In the genomic region with DNA sequence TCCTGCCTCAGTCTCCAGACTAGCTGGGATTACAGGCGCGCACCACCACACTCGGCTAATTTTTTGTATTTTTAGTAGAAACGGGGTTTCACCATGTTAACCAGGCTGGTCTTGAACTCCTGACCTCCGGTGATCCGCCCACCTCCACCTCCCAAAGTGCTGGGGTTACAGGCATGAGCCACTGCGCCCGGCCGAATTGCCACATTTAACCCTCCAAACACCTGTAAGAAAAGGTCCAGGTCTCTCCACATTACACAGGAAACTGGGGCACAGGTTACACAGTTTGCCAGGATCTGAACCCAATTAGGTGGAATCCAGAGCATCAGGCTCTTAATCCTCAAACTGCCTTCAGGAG, we compare ENCODE assay signal across 8 cellular contexts. TPM values are rescaled to one million over a fixed set of nuclear protein-coding genes. Genes with fewer than 3 reads are reported as not detected.
DNase-seq lines count a peak whose midpoint lies in the region; ATAC-seq and TF ChIP-seq lines count a peak whose summit lies in the region.
"Not testable (repeated sequence)": the region's sequence is repeated elsewhere in the genome, so short reads cannot be mapped to it uniquely, and the experiment has no call there.

No MANE protein-coding gene starts in this region.

- peak overlapping the region; percentile 66 for H3K9ac ChIP-seq in KMS-11

- peaks cover 37% of the 10 kb centered on the region for H3K4me1 Mint-ChIP-seq in activated T-helper 17 cell treated with anti-CD3 and anti-CD28 coated beads, Interleukin-2, amount 50 U/mL, for 72 hours
- H3K4me1 Mint-ChIP-seq in chondrocyte (ENCODE audit: low read depth) (peaks cover 56% of the 10 kb centered on the region), mesothelial cell of epicardium (peaks cover 36% of the 10 kb centered on the region)

- H2AFZ ChIP-seq in KMS-11 (ENCODE audit: low read depth), result peak overlapping the region; percentile 39; the same call in 1 of the 2 replicates

- DNase-seq in AG04450 (ENCODE audit: low read depth, low spot score); chondrocyte (ENCODE audit: low spot score); heart left ventricle; mesothelial cell of epicardium (ENCODE audit: low spot score in 2 of 2, unreplicated experiment in 2 of 2): not testable (repeated sequence)
- peak; percentile 45 for DNase-seq in posterior vena cava (ENCODE audit: low spot score)

- H3K9me3 Mint-ChIP-seq in activated T-helper 17 cell treated with anti-CD3 and anti-CD28 coated beads, Interleukin-2, amount 50 U/mL, for 72 hours; chondrocyte (ENCODE audit: low read depth); mesothelial cell of epicardium: not testable (repeated sequence)

- not testable (repeated sequence) for H3K9me3 ChIP-seq in AG04450 (ENCODE audit: control insufficient read depth, insufficient read depth, low read length); heart left ventricle

- POLR2A ChIA-PET in AG04450 (lab: Yijun Ruan, JAX), result interaction anchor here (0.6 kb wide), 1 partner anchor 411 kb away, joined by 4 read pairs; no protein-coding TSS in a partner anchor

- not testable (repeated sequence) for H3K27me3 ChIP-seq in AG04450 (ENCODE audit: control insufficient read depth, insufficient read depth, low read length); KMS-11 (ENCODE audit: insufficient read depth, low read depth); heart left ventricle

- peak overlapping the region; percentile 44 for H3K27ac Mint-ChIP-seq in activated T-helper 17 cell treated with anti-CD3 and anti-CD28 coated beads, Interleukin-2, amount 50 U/mL, for 72 hours
- peak overlapping the region; percentile 83 for H3K27ac Mint-ChIP-seq in chondrocyte (ENCODE audit: unreplicated experiment)
- H3K27ac Mint-ChIP-seq in mesothelial cell of epicardium, result peak overlapping the region; percentile 93

- TF ChIP-seq POLR2A in heart left ventricle (IDR thresholded peaks at IDR 0.05), result not testable (repeated sequence)

- H3K36me3 ChIP-seq in KMS-11 (ENCODE audit: insufficient read depth); heart left ventricle: not testable (repeated sequence)

- ATAC-seq in activated T-helper 17 cell treated with anti-CD3 and anti-CD28 coated beads, Interleukin-2, amount 50 U/mL, for 72 hours (replicated peaks); heart left ventricle: not testable (repeated sequence)

- 85 to 94% (median 90%) methylated on average over 9 of the region's 9 CpGs for WGBS in heart left ventricle, 4 donors

- peaks cover 12% of the 10 kb centered on the region for H3K36me3 Mint-ChIP-seq in activated T-helper 17 cell treated with anti-CD3 and anti-CD28 coated beads, Interleukin-2, amount 50 U/mL, for 72 hours (ENCODE audit: low read depth)
- H3K36me3 Mint-ChIP-seq in chondrocyte (ENCODE audit: low read depth); mesothelial cell of epicardium: not testable (repeated sequence)

- CTCF ChIA-PET in AG04450 (lab: Charles Lee), result not testable (repeated sequence)

- intact Hi-C loops in heart left ventricle (cut with DNase I), result loop anchor here in 1 of 10 donors (5.0 kb wide), 1 partner anchor 140 kb away; a partner anchor contains a TSS
- intact Hi-C loops in posterior vena cava (cut with DNase I), result not testable (repeated sequence)

- H3K27me3 Mint-ChIP-seq in activated T-helper 17 cell treated with anti-CD3 and anti-CD28 coated beads, Interleukin-2, amount 50 U/mL, for 72 hours; chondrocyte (ENCODE audit: low read depth); mesothelial cell of epicardium (ENCODE audit: low read depth): not testable (repeated sequence)

- not testable (repeated sequence) for H3K79me2 ChIP-seq in KMS-11 (ENCODE audit: insufficient read depth, low read depth)

- not testable (repeated sequence) for H4K20me1 ChIP-seq in KMS-11 (ENCODE audit: insufficient read depth)

- peak overlapping the region; percentile 97 for H3K4me2 ChIP-seq in KMS-11

- H3K4me3 ChIP-seq in AG04450 (ENCODE audit: low read depth, low read length); KMS-11 (IDR thresholded peaks at IDR 0.05; ENCODE audit: insufficient read depth, low read depth, low read length); heart left ventricle: not testable (repeated sequence)

- H3K4me3 Mint-ChIP-seq in activated T-helper 17 cell treated with anti-CD3 and anti-CD28 coated beads, Interleukin-2, amount 50 U/mL, for 72 hours, result peak overlapping the region; percentile 11
- not testable (repeated sequence) for H3K4me3 Mint-ChIP-seq in chondrocyte (ENCODE audit: unreplicated experiment); mesothelial cell of epicardium

- H3K4me1 ChIP-seq in KMS-11 (ENCODE audit: low read depth, poor library complexity, severe bottlenecking) (peaks cover 67% of the 10 kb centered on the region), heart left ventricle (peaks cover 6 to 85% (median 47%) of the 10 kb centered on the region in 12 donors)

- TF ChIP-seq CTCF in AG04450 (IDR thresholded peaks at IDR 0.05; ENCODE audit: low read depth, low read length); KMS-11 (conservative IDR thresholded peaks at IDR 0.05; ENCODE audit: low read depth, low read length); chondrocyte (IDR thresholded peaks at IDR 0.05); heart left ventricle (IDR thresholded peaks at IDR 0.05); mesothelial cell of epicardium (IDR thresholded peaks at IDR 0.05; ENCODE audit: unreplicated experiment): not testable (repeated sequence)

- H3K27ac ChIP-seq in AG04450 (ENCODE audit: low read depth, low read length) (peak overlapping the region; percentile 85), KMS-11 (peak overlapping the region; percentile 91), heart left ventricle (peak overlapping the region; percentile 28 to 98 (median 78)), temporal lobe (ENCODE audit: low read depth, low read length) (peak overlapping the region; percentile 80)

RNA-seq across cellular contexts. Expression of a gene that starts 4.1 kb away (rescaled TPM):
- polyA plus RNA-seq in AG04450 (2011; rRNA removed) (5.0 and 7.8 TPM in 2 replicates), heart left ventricle (10 to 100 TPM in 1 of 2 donors, 1 to 10 TPM in 1; 4.9 to 14.2 TPM)
- 18.2 and 20.5 TPM in 2 replicates for polyA minus RNA-seq in AG04450 (2011; rRNA and poly(A)+ RNA removed)
- total RNA-seq in activated T-helper 17 cell treated with anti-CD3 and anti-CD28 coated beads, Interleukin-2, amount 50 U/mL, for 72 hours, result 10 to 100 TPM; 36.6 to 90.7 TPM
- total RNA-seq in chondrocyte (16.3 to 30.2 TPM (median 21.0 TPM) in 3 replicates), heart left ventricle (10 to 100 TPM in 6 of 9 donors, 1 to 10 TPM in 3; 6.1 to 17.9 (median 11.0) TPM), mesothelial cell of epicardium (88.2 to 91.9 TPM (median 88.6 TPM) in 3 replicates), posterior vena cava (10 to 100 TPM; 13.7 to 14.3 TPM), temporal lobe (20.9 TPM)

RNA-seq across cellular contexts. Expression of a gene that starts 24.2 kb away (rescaled TPM):
- polyA plus RNA-seq in AG04450 (2011; rRNA removed) (8.3 and 12.2 TPM in 2 replicates), heart left ventricle (10 to 100 TPM in 1 of 2 donors, 1 to 10 TPM in 1; 4.7 to 36.0 TPM)
- polyA minus RNA-seq in AG04450 (2011; rRNA and poly(A)+ RNA removed), result 5.2 and 5.3 TPM in 2 replicates
- 10 to 100 TPM; 15.7 to 58.8 TPM for total RNA-seq in activated T-helper 17 cell treated with anti-CD3 and anti-CD28 coated beads, Interleukin-2, amount 50 U/mL, for 72 hours
- total RNA-seq in chondrocyte (1.7 to 9.9 TPM (median 8.5 TPM) in 3 replicates), heart left ventricle (10 to 100 TPM in 3 of 9 donors, 1 to 10 TPM in 6; 1.9 to 35.8 (median 4.0) TPM), mesothelial cell of epicardium (33.4 to 35.3 TPM (median 34.1 TPM) in 3 replicates), posterior vena cava (10 to 100 TPM; 22.1 to 72.7 TPM), temporal lobe (2.0 TPM)
